Comparison of ENCODE assay signal across 16 cellular contexts in the genomic region with DNA sequence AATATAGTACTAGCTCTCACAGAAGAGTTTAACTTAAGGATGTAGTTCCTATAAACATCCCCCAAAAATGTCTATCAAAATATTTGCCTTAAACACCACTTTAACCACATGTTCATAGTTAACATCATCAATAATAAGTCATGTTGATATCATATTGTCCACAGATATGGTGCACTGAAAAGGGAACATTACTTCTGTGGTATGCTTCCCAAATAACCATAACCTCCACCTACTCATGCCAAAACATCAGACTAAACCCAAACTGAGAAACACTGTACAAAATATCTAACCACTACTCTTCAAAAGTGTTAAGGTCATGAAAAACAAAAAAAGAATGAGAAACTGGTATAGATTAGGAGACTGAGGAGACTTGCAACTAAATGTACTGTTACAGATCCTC.
"Had no signal": no experiment of that assay in that cellular context is flagged by ENCODE, and none has a peak within 500 bp of the region (broad histone marks: within the 10 kb centered on the region; RNA-seq: fewer than 3 reads in every experiment).

No MANE protein-coding gene starts in this region.

- H3K4me1 Mint-ChIP-seq: endodermal cell had no signal

- H3K4me3 Mint-ChIP-seq: activated B cell treated with CpG ODN at 0.5 μM for 24 hours; activated CD8-positive, alpha-beta T cell treated with anti-CD3 and anti-CD28 coated beads for 36 hours; activated T-cell treated with anti-CD3 and anti-CD28 coated beads, Interleukin-2, amount 50 U/mL, for 24 hours; brain; endodermal cell; naive thymus-derived CD8-positive, alpha-beta T cell had no signal

- H3K9me3 ChIP-seq: adrenal gland, gastrocnemius medialis, lower lobe of right lung had no signal

- DNase-seq: activated B cell treated with CpG ODN at 0.5 μM for 24 hours; activated CD4-positive, alpha-beta T cell treated with anti-CD3 and anti-CD28 coated beads for 4 hours; activated CD8-positive, alpha-beta T cell treated with anti-CD3 and anti-CD28 coated beads for 36 hours; activated effector memory CD4-positive, alpha-beta T cell treated with anti-CD3 and anti-CD28 coated beads, Interleukin-2, amount 50 U/mL, for 16 hours; activated T-cell treated with anti-CD3 and anti-CD28 coated beads, Interleukin-2, amount 50 U/mL, for 24 hours; adrenal gland; caudate nucleus; endodermal cell; gastrocnemius medialis; head of caudate nucleus; lower lobe of right lung; naive thymus-derived CD8-positive, alpha-beta T cell; retina; SW 1271 had no signal

- ATAC-seq: activated CD8-positive, alpha-beta T cell treated with anti-CD3 and anti-CD28 coated beads for 36 hours; activated naive CD4-positive, alpha-beta T cell treated with anti-CD3 and anti-CD28 coated beads, Interleukin-2, amount 50 U/mL, for 72 hours; gastrocnemius medialis; lower lobe of right lung; naive thymus-derived CD8-positive, alpha-beta T cell had no signal

- H3K27ac Mint-ChIP-seq: activated B cell treated with CpG ODN at 0.5 μM for 24 hours; activated CD8-positive, alpha-beta T cell treated with anti-CD3 and anti-CD28 coated beads for 36 hours; activated naive CD4-positive, alpha-beta T cell treated with anti-CD3 and anti-CD28 coated beads, Interleukin-2, amount 50 U/mL, for 72 hours; activated T-cell treated with anti-CD3 and anti-CD28 coated beads, Interleukin-2, amount 50 U/mL, for 24 hours; brain; endodermal cell; naive thymus-derived CD8-positive, alpha-beta T cell had no signal

- H3K27me3 Mint-ChIP-seq: activated B cell treated with CpG ODN at 0.5 μM for 24 hours; activated CD8-positive, alpha-beta T cell treated with anti-CD3 and anti-CD28 coated beads for 36 hours; activated T-cell treated with anti-CD3 and anti-CD28 coated beads, Interleukin-2, amount 50 U/mL, for 24 hours; brain; naive thymus-derived CD8-positive, alpha-beta T cell had no signal

- H3K9me3 Mint-ChIP-seq: activated B cell treated with CpG ODN at 0.5 μM for 24 hours; activated CD8-positive, alpha-beta T cell treated with anti-CD3 and anti-CD28 coated beads for 36 hours; activated naive CD4-positive, alpha-beta T cell treated with anti-CD3 and anti-CD28 coated beads, Interleukin-2, amount 50 U/mL, for 72 hours; activated T-cell treated with anti-CD3 and anti-CD28 coated beads, Interleukin-2, amount 50 U/mL, for 24 hours; brain; endodermal cell; naive thymus-derived CD8-positive, alpha-beta T cell had no signal
